10 cellular contexts compared by ENCODE assay signal in genomic region chr6:157879034-157879872, GRCh38. TPM values are rescaled to one million over a fixed set of nuclear protein-coding genes. Genes with fewer than 3 reads are reported as not detected.
DNase-seq lines count a peak whose midpoint lies in the region; ATAC-seq and TF ChIP-seq lines count a peak whose summit lies in the region.
"Had no signal": no experiment of that assay in that cellular context is flagged by ENCODE, and none has a peak within 500 bp of the region (broad histone marks: within the 10 kb centered on the region; RNA-seq: fewer than 3 reads in every experiment).

No MANE protein-coding gene starts in this region.

- peak overlapping the region in 58 of 59 donors; percentile 13 to 96 (median 81) for H3K27ac ChIP-seq in dorsolateral prefrontal cortex

- ATAC-seq in GM18511 (IDR thresholded peaks at IDR 0.05; ENCODE audit: unreplicated experiment), result peak; percentile 88
- ATAC-seq in GM21381 (IDR thresholded peaks at IDR 0.05; ENCODE audit: unreplicated experiment), result peak; percentile 87
- ATAC-seq in HG03108 (IDR thresholded peaks at IDR 0.05; ENCODE audit: unreplicated experiment), result peak; percentile 80
- no peak for ATAC-seq in HG03039 (IDR thresholded peaks at IDR 0.05; ENCODE audit: unreplicated experiment)

- no peaks in the 10 kb centered on the region for H3K27me3 ChIP-seq in dorsolateral prefrontal cortex

- H3K4me3 ChIP-seq in dorsolateral prefrontal cortex, result peak overlapping the region in 2 of 59 donors; percentile 1 to 13

- DNase-seq in dorsolateral prefrontal cortex, result no peak
- no peak for DNase-seq in LoVo (ENCODE audit: low spot score)
- DNase-seq in SW480 (ENCODE audit: low spot score), result no peak
- DNase-seq in A172 (ENCODE audit: low spot score), result no peak
- DNase-seq: activated naive CD4-positive, alpha-beta T cell treated with Interleukin-2 at 50 U/mL for 16 hours; stimulated activated CD4-positive, alpha-beta T cell treated with anti-CD3 and anti-CD28 coated beads, Interleukin-4, amount 100 ng/mL, for 4 hours had no signal

- no peak for TF ChIP-seq CTCF in dorsolateral prefrontal cortex (IDR thresholded peaks at IDR 0.05 in 54 of 56, conservative IDR thresholded peaks at IDR 0.05 in 2 of 56; ENCODE audit: low read depth in 1 of 56, partially characterized antibody in 56 of 56)

- intact Hi-C loops in dorsolateral prefrontal cortex (cut with DNase I), result loop anchor here (5.0 to 10.0 kb wide), 3 partner anchors 54 to 204 kb away; partner anchors contain the start of gene SNX9 (in 1 of the 2)

RNA-seq across cellular contexts. Expression of gene SNX9, which starts 56.2 kb away (rescaled TPM):
- 10 to 100 TPM; 21.2 to 46.1 (median 28.8) TPM for total RNA-seq in dorsolateral prefrontal cortex
- 22.5 and 24.5 TPM in 2 replicates for total RNA-seq in A172 (2014; rRNA removed; shearing (Covaris generic))
